Comparison of ENCODE assay signal across 10 cellular contexts in genomic region chr7:620052-620451, GRCh38.
DNase-seq lines count a peak whose midpoint lies in the region; ATAC-seq, FAIRE-seq and TF ChIP-seq lines count a peak whose summit lies in the region.
"Had no signal": no experiment of that assay in that cellular context is flagged by ENCODE, and none has a peak within 500 bp of the region (broad histone marks: within the 10 kb centered on the region; RNA-seq: fewer than 3 reads in every experiment).

No MANE protein-coding gene starts in this region.

- no peak overlapping the region for H3K9ac ChIP-seq in H9 (ENCODE audit: extremely low read depth, insufficient read length, low read length)

- H3K27me3 ChIP-seq in ACC112 (ENCODE audit: insufficient read depth, low read length) (no peaks in the 10 kb centered on the region), H9 (ENCODE audit: insufficient read depth, low read length) (no peaks in the 10 kb centered on the region)
- H3K27me3 ChIP-seq: Peyer's patch had no signal

- no CpG with 5 or more reads among the region's 5 CpGs for WGBS in H9 (ENCODE audit: extremely low coverage, insufficient read length, low lambda C conversion rate)

- no peak overlapping the region for H3T11ph ChIP-seq in H9 (ENCODE audit: low read length)

- H2BK120ac ChIP-seq in H9 (ENCODE audit: low read depth, low read length, poor library complexity, severe bottlenecking), result no peak overlapping the region

- H3K23ac ChIP-seq in H9 (ENCODE audit: insufficient read length, low read depth, low read length), result no peak overlapping the region

- H2BK20ac ChIP-seq in H9 (ENCODE audit: low read depth, low read length, poor library complexity, severe bottlenecking), result no peak overlapping the region

- H3K18ac ChIP-seq in H9 (ENCODE audit: insufficient read length, low read depth, low read length), result no peak overlapping the region

- peaks cover 6% of the 10 kb centered on the region; the same call in 1 of the 2 replicates for H3K36me3 ChIP-seq in ACC112 (ENCODE audit: insufficient read depth, low read length)
- H3K36me3 ChIP-seq: Peyer's patch had no signal

- peak overlapping the region in 2 of 3 experiments; percentile 69 to 94; a peak in 3 of 7 replicates for H3K27ac Mint-ChIP-seq in H9
- H3K27ac Mint-ChIP-seq in activated T-cell treated with anti-CD3 and anti-CD28 coated beads, Interleukin-2, amount 50 U/mL, for 72 hours, result peak overlapping the region; percentile 99

- H3K14ac ChIP-seq in H9 (ENCODE audit: insufficient read depth, low read length), result no peak overlapping the region

- H3K27ac ChIP-seq in ACC112 (ENCODE audit: low read depth, low read length), result 0 out of 2 replicates have a peak overlapping the region, but pooled peaks have one; percentile 6
- no peak overlapping the region for H3K27ac ChIP-seq in H9 (ENCODE audit: insufficient read length, low read depth, low read length)

- no peak overlapping the region for H2AK5ac ChIP-seq in H9 (ENCODE audit: insufficient read length, low read length)

- no peaks in the 10 kb centered on the region for H3K79me1 ChIP-seq in H9 (ENCODE audit: insufficient read depth, low read depth, low read length, poor library complexity, severe bottlenecking)

- no peak overlapping the region for H2BK5ac ChIP-seq in H9 (ENCODE audit: insufficient read length, low read length)

- H3K4me2 ChIP-seq in H9 (ENCODE audit: insufficient read depth, insufficient read length, low read length), result no peak overlapping the region

- H3K27me3 Mint-ChIP-seq in H9 (ENCODE audit: low read depth), result no peaks in the 10 kb centered on the region
- H3K27me3 Mint-ChIP-seq in activated T-cell treated with anti-CD3 and anti-CD28 coated beads, Interleukin-2, amount 50 U/mL, for 72 hours (ENCODE audit: low read depth), result no peaks in the 10 kb centered on the region

- no peak overlapping the region for H4K5ac ChIP-seq in H9 (ENCODE audit: insufficient read length, low read depth, low read length)

- H3K56ac ChIP-seq in H9 (ENCODE audit: insufficient read length, low read depth, low read length), result no peak overlapping the region

- H3K9me3 ChIP-seq in H9 (ENCODE audit: control insufficient read depth, low read depth, low read length), result peaks cover 6% of the 10 kb centered on the region

- no peak overlapping the region for H2BK15ac ChIP-seq in H9 (ENCODE audit: low read depth, low read length)

- no peak for DNase-seq in H9
- DNase-seq in activated T-cell treated with anti-CD3 and anti-CD28 coated beads, Interleukin-2, amount 50 U/mL, for 72 hours, result peak in 1 of 2 donors; percentile 54
- peak; percentile 7 for DNase-seq in iPS DF 4.7 (ENCODE audit: extremely low read depth, low spot score)
- no peak for DNase-seq in GM19239 (ENCODE audit: insufficient read length, low spot score)
- DNase-seq in stimulated activated CD8-positive, alpha-beta memory T cell treated with anti-CD3 and anti-CD28 coated beads, Interleukin-4, amount 100 ng/mL, for 48 hours, result no peak
- DNase-seq: foreskin melanocyte, Peyer's patch had no signal

- peaks cover 14 to 50% (median 33%) of the 10 kb centered on the region in 3 experiments for H3K36me3 Mint-ChIP-seq in H9 (ENCODE audit: insufficient read depth in 1 of 3, low read depth in 3 of 3)
- peaks cover 47 to 62% of the 10 kb centered on the region in 2 donors for H3K36me3 Mint-ChIP-seq in activated T-cell treated with anti-CD3 and anti-CD28 coated beads, Interleukin-2, amount 50 U/mL, for 72 hours (ENCODE audit: insufficient read depth in 2 of 2)

- H4K91ac ChIP-seq in H9 (ENCODE audit: insufficient read length, low read depth, low read length), result no peak overlapping the region

- no peak overlapping the region for H2BK12ac ChIP-seq in H9 (ENCODE audit: insufficient read length, low read depth, low read length)

- no peak overlapping the region for H3K4me3 ChIP-seq in ACC112 (ENCODE audit: low read depth, low read length)
- H3K4me3 ChIP-seq: Peyer's patch had no signal

- no peak overlapping the region for H3K4ac ChIP-seq in H9 (ENCODE audit: low read depth, low read length)

- no peaks in the 10 kb centered on the region for H4K20me1 ChIP-seq in H9 (ENCODE audit: control insufficient read depth, insufficient read depth, insufficient read length)

- FAIRE-seq in GM19239 (lab: Jason Lieb, UNC), result no peak

- H3K23me2 ChIP-seq in H9 (ENCODE audit: insufficient read length, low read depth, low read length, poor library complexity, severe bottlenecking), result no peaks in the 10 kb centered on the region

- TF ChIP-seq CTCF in H9 (conservative IDR thresholded peaks at IDR 0.05), result no peak

- H3K9me3 Mint-ChIP-seq in H9, result peaks cover 25 to 35% of the 10 kb centered on the region in 2 experiments
- H3K9me3 Mint-ChIP-seq in activated T-cell treated with anti-CD3 and anti-CD28 coated beads, Interleukin-2, amount 50 U/mL, for 72 hours, result peaks cover 12 to 35% of the 10 kb centered on the region in 2 donors

- no peak overlapping the region for H2AFZ ChIP-seq in ACC112 (ENCODE audit: low read length, unreplicated experiment)
- H2AFZ ChIP-seq in H9 (ENCODE audit: low read length), result no peak overlapping the region

- H3K79me2 ChIP-seq in ACC112 (ENCODE audit: control insufficient read depth, insufficient read depth, low read length, unreplicated experiment), result no peaks in the 10 kb centered on the region
- no peaks in the 10 kb centered on the region for H3K79me2 ChIP-seq in H9 (ENCODE audit: insufficient read depth, low read length)

- H3K4me3 Mint-ChIP-seq in H9, result no peak overlapping the region
- peak overlapping the region; percentile 88 to 95 for H3K4me3 Mint-ChIP-seq in activated T-cell treated with anti-CD3 and anti-CD28 coated beads, Interleukin-2, amount 50 U/mL, for 72 hours

- no peak overlapping the region for H4K8ac ChIP-seq in H9 (replicated peaks; ENCODE audit: insufficient read length, low read depth, low read length)

- peak; percentile 68 to 74 for ATAC-seq in activated T-cell treated with anti-CD3 and anti-CD28 coated beads, Interleukin-2, amount 50 U/mL, for 72 hours (replicated peaks in 1 of 2)
- ATAC-seq in GM19467 (IDR thresholded peaks at IDR 0.05; ENCODE audit: unreplicated experiment) (no peak), HG02970 (IDR thresholded peaks at IDR 0.05; ENCODE audit: low FRiP score, unreplicated experiment) (no peak)

- H3K4me1 Mint-ChIP-seq in H9, result peaks cover 19 to 33% of the 10 kb centered on the region in 2 experiments
- H3K4me1 Mint-ChIP-seq in activated T-cell treated with anti-CD3 and anti-CD28 coated beads, Interleukin-2, amount 50 U/mL, for 72 hours (ENCODE audit: low read depth), result peaks cover 52% of the 10 kb centered on the region

- H3K4me1 ChIP-seq in ACC112 (ENCODE audit: control insufficient read depth, insufficient read depth, low read length, unreplicated experiment), result no peaks in the 10 kb centered on the region
- no peaks in the 10 kb centered on the region for H3K4me1 ChIP-seq in H9 (ENCODE audit: insufficient read depth, low read length)

Comparison
In these comparisons a context has a peak if more than half of its experiments do, and no peak if none do; other contexts are left out.
1. H3K4me3 Mint-ChIP-seq: peak in activated T-cell treated with anti-CD3 and anti-CD28 coated beads, Interleukin-2, amount 50 U/mL, for 72 hours (2 of 2); none in H9 (0 of 2).
2. ATAC-seq: peak in activated T-cell treated with anti-CD3 and anti-CD28 coated beads, Interleukin-2, amount 50 U/mL, for 72 hours (2 of 2); none in GM19467 (single experiment) and HG02970 (single experiment).